Comparison of ENCODE assay signal across 3 cellular contexts in genomic region chr17:37083461-37083860, GRCh38.
TF ChIP-seq lines count a peak whose summit lies in the region.

No MANE protein-coding gene starts in this region.

TF ChIP-seq in GM23338, 12 proteins besides CTCF, POLR2A, EP300 and RAD21:
- TF ChIP-seq JUNB (IDR thresholded peaks at IDR 0.05; ENCODE audit: unreplicated experiment) (no peak), CREB1 (CRISPR knock-in tag; IDR thresholded peaks at IDR 0.05; ENCODE audit: low read depth) (no peak), ZNF114 (CRISPR knock-in tag; IDR thresholded peaks at IDR 0.05) (no peak), STAT1 (IDR thresholded peaks at IDR 0.05; ENCODE audit: unreplicated experiment) (no peak)
TF ChIP-seq in GM23338: peak in this region for 0.

TF ChIP-seq in IMR-90, 13 proteins besides CTCF, POLR2A, EP300 and RAD21:
- TF ChIP-seq CEBPB (IDR thresholded peaks at IDR 0.05; ENCODE audit: low read depth, low read length) (no peak), USF2 (IDR thresholded peaks at IDR 0.05; ENCODE audit: low read depth, low read length) (no peak), RCOR1 (IDR thresholded peaks at IDR 0.05; ENCODE audit: insufficient replicate concordance, low read length) (no peak), MXI1 (IDR thresholded peaks at IDR 0.05; ENCODE audit: borderline replicate concordance, low read depth, low read length) (no peak)

TF ChIP-seq in K562, 482 proteins besides CTCF, POLR2A, EP300 and RAD21:
- 0 out of 2 replicates have a peak, but pooled peaks have one; percentile 9 for TF ChIP-seq SUPT5H (IDR thresholded peaks at IDR 0.05)
- TF ChIP-seq AFF4 (CRISPR knock-in tag; IDR thresholded peaks at IDR 0.05), result no peak
- TF ChIP-seq MYNN (IDR thresholded peaks at IDR 0.05), result 0 out of 2 replicates have a peak, but pooled peaks have one; percentile 2
- no peak for TF ChIP-seq MYNN (CRISPR knock-in tag; IDR thresholded peaks at IDR 0.05)
- peak; percentile 42; the same call in 1 of the 2 replicates for TF ChIP-seq POLR2G (IDR thresholded peaks at IDR 0.05; ENCODE audit: low read depth, low read length)
TF ChIP-seq in K562: peak in this region for 3.
